ENCODE assay signal across 18 cellular contexts in the genomic region with DNA sequence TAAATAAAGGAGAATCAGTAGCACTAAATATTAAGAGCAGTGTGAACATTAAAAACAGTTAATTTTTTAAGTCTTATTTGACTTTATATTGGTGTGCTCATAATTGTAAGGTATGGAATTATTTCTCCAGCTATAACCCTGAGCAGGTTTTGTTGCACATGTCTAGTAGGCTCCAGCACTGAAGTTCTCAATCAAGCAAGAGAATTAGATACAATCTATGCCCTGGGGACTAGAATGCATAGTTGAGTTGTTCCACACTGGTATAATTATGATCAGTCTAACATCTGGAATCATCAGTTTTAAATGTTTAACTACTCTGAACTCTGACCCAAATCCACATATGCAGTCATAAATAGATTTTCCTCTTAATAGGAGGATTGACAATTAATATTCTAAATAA.
A peak's percentile ranks its signal among the peaks of the same experiment; 100 is the strongest.
DNase-seq lines count a peak whose midpoint lies in the region; ATAC-seq and TF ChIP-seq lines count a peak whose summit lies in the region.
"Had no signal": no experiment of that assay in that cellular context is flagged by ENCODE, and none has a peak within 500 bp of the region (broad histone marks: within the 10 kb centered on the region; RNA-seq: fewer than 3 reads in every experiment).

No MANE protein-coding gene starts in this region.

- H3K4me3 ChIP-seq in SK-N-SH (ENCODE audit: low read depth in 2 of 2, low read length in 1 of 2) = no peak overlapping the region
- H3K4me3 ChIP-seq: GM23248, HAP-1 had no signal

- peaks cover 8% of the 10 kb centered on the region for H3K4me1 Mint-ChIP-seq in Calu3 (ENCODE audit: low read depth, unreplicated experiment)

- H3K27me3 ChIP-seq in SK-N-SH (ENCODE audit: insufficient read depth) (no peaks in the 10 kb centered on the region), foreskin keratinocyte (no peaks in the 10 kb centered on the region)

- H3K36me3 Mint-ChIP-seq in Calu3 (ENCODE audit: insufficient read depth, unreplicated experiment) = no peaks in the 10 kb centered on the region

- peaks cover 0 to 4% of the 10 kb centered on the region in 2 experiments for H3K36me3 ChIP-seq in SK-N-SH (replicated peaks in 1 of 2; ENCODE audit: control insufficient read depth in 1 of 2, insufficient read depth in 2 of 2, low read length in 1 of 2)
- H3K36me3 ChIP-seq: HAP-1 had no signal

- TF ChIP-seq RAD21 in SK-N-SH (IDR thresholded peaks at IDR 0.05; ENCODE audit: low read length) = no peak

- no peak overlapping the region for H3K4me2 ChIP-seq in SK-N-SH

- POLR2A ChIA-PET in SK-N-SH (lab: Yijun Ruan, JAX) = no interaction called here

- no peak overlapping the region for H3K9ac ChIP-seq in SK-N-SH
- H3K9ac ChIP-seq: GM23248 had no signal

- no peaks in the 10 kb centered on the region for H4K20me1 ChIP-seq in SK-N-SH (ENCODE audit: insufficient read depth)

- no peak overlapping the region for H3K4me3 Mint-ChIP-seq in Calu3 (ENCODE audit: low read depth, unreplicated experiment)

- no peaks in the 10 kb centered on the region for H3K9me3 ChIP-seq in SK-N-SH
- H3K9me3 ChIP-seq: HAP-1 had no signal

- H3K9me3 Mint-ChIP-seq in Calu3 (ENCODE audit: low read depth, unreplicated experiment) = peaks cover 4% of the 10 kb centered on the region

- peak; percentile 23 for ATAC-seq in foreskin keratinocyte
- ATAC-seq: Panc1 had no signal

- H3K27ac ChIP-seq in SK-N-SH (ENCODE audit: low read depth in 2 of 2, low read length in 1 of 2) (no peak overlapping the region), foreskin keratinocyte (no peak overlapping the region)
- H3K27ac ChIP-seq: C4-2B, GM23248 had no signal

- no peaks in the 10 kb centered on the region for H3K79me2 ChIP-seq in SK-N-SH (ENCODE audit: insufficient read depth)

- intact Hi-C loops in Calu3 (cut with micrococcal nuclease; ENCODE audit: unreplicated experiment) = no loop called here

- H3K4me1 ChIP-seq in SK-N-SH (ENCODE audit: control insufficient read depth in 1 of 2, insufficient read depth in 2 of 2, low read depth in 1 of 2, low read length in 1 of 2) (no peaks in the 10 kb centered on the region; a peak in 2 of 4 replicates), foreskin keratinocyte (peaks cover 11% of the 10 kb centered on the region)

- TF ChIP-seq EP300 in SK-N-SH (IDR thresholded peaks at IDR 0.05; ENCODE audit: borderline replicate concordance in 1 of 2, low read depth in 1 of 2, low read length in 1 of 2) = peak in 1 of 2 experiments; percentile 63; a peak in 1 of 4 replicates

- no peaks in the 10 kb centered on the region for H3K27me3 Mint-ChIP-seq in Calu3 (ENCODE audit: unreplicated experiment)

- peak overlapping the region; percentile 28 for H3K27ac Mint-ChIP-seq in Calu3 (ENCODE audit: unreplicated experiment)

- CTCF ChIA-PET in Calu3 (lab: Charles Lee) (interaction anchor here (0.6 kb wide), 1 partner anchor 192 kb away, joined by 4 read pairs; no protein-coding TSS in a partner anchor), SK-N-SH (lab: Yijun Ruan, JAX) (no interaction called here)

- no peak overlapping the region for H2AFZ ChIP-seq in SK-N-SH (ENCODE audit: low read depth)
- H2AFZ ChIP-seq: GM23248 had no signal

- no peaks in the 10 kb centered on the region for H3F3A ChIP-seq in SK-N-SH (replicated peaks; ENCODE audit: insufficient read depth)

- TF ChIP-seq CTCF in Calu3 (IDR thresholded peaks at IDR 0.05; ENCODE audit: unreplicated experiment) = no peak
- no peak for TF ChIP-seq CTCF in SK-N-SH (IDR thresholded peaks at IDR 0.05)
- TF ChIP-seq CTCF in foreskin keratinocyte (conservative IDR thresholded peaks at IDR 0.05) = no peak

- DNase-seq in Calu3 = no peak
- DNase-seq in NCI-H69 (lab: John Stamatoyannopoulos, UW) = peak; percentile 58
- peak; percentile 36 for DNase-seq in SK-N-SH
- DNase-seq in foreskin keratinocyte = peak in 1 of 2 donors; percentile 52
- DNase-seq in NCI-H524 treated with DMSO at 0.1 percent for 48 hours (lab: John Stamatoyannopoulos, UW) = no peak
- DNase-seq in kidney glomerular epithelial cell (lab: John Stamatoyannopoulos, UW) = no peak
- no peak for DNase-seq in NCI-H526 (lab: John Stamatoyannopoulos, UW)
- DNase-seq: DMS153, GDM1, Kasumi-1, NCI-H1105, NCI-H2081 treated with DMSO at 0.1 percent for 48 hours, NCI-H510A, SHP77 treated with DMSO at 0.1 percent for 48 hours had no signal

- BruUV-seq in Calu3 (replicated peaks; lab: Mats Ljungman, UMichigan) = no TSS peak

- no peaks in the 10 kb centered on the region for H3K9me2 ChIP-seq in SK-N-SH

TF ChIP-seq in SK-N-SH, 30 proteins besides CTCF, POLR2A, EP300 and RAD21:
- TF ChIP-seq FOXM1 (IDR thresholded peaks at IDR 0.05; ENCODE audit: low read depth) (no peak), RCOR1 (IDR thresholded peaks at IDR 0.05; ENCODE audit: low read length) (peak; percentile 91), ELF1 (IDR thresholded peaks at IDR 0.05) (no peak), GATA2 (CRISPR knock-in tag; IDR thresholded peaks at IDR 0.05) (peak; percentile 60; the same call in 1 of the 2 replicates)
- TF ChIP-seq, protein P1, sequence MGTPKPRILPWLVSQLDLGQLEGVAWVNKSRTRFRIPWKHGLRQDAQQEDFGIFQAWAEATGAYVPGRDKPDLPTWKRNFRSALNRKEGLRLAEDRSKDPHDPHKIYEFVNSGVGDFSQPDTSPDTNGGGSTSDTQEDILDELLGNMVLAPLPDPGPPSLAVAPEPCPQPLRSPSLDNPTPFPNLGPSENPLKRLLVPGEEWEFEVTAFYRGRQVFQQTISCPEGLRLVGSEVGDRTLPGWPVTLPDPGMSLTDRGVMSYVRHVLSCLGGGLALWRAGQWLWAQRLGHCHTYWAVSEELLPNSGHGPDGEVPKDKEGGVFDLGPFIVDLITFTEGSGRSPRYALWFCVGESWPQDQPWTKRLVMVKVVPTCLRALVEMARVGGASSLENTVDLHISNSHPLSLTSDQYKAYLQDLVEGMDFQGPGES (IDR thresholded peaks at IDR 0.05; ENCODE audit: low read depth, low read length) = no peak

Comparison
In these comparisons a context has a peak if more than half of its experiments do, and no peak if none do; other contexts are left out.
1. DNase-seq: peak in NCI-H69 (single experiment) and SK-N-SH (single experiment); none in Calu3 (single experiment), NCI-H524 treated with DMSO at 0.1 percent for 48 hours (single experiment), kidney glomerular epithelial cell (single experiment) and NCI-H526 (0 of 2).